9 cellular contexts compared by ENCODE assay signal in the genomic region with DNA sequence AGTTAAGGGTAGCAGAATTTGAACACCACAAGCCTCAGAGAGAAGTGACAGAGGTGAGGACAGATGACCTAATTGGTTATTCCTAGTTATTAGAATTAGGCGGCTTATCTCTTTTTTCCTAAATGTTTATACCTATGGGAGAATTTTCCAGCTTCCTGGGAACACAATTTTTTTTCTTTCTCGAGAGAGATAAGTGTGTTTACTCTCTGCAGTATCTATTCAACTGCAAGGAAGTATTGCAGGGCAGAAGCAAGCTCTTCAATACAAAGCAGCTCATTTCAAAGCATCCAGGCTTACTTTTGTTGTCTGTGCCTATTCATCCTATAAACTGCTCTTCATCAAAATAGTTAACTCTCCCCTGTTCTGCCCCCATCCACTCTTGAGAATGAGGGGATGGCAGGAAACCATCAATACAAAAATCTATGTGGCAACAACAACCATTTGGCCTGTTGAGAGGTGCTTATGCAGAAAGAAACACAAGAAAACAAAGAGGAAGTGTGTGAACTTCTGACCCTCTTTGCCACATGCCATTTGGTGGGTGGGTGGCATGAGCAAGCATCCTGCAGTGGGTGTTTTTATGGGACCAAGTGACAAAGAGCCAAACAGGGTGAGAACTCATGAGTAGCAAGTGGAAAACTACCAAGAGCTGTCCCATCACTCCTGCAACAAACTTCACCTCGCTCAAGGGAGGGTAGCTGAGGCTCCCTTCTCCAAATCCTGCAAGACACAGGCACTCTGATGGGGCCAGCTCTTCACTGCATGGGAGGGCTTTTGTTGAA. TPM values are rescaled to one million over a fixed set of nuclear protein-coding genes. Genes with fewer than 3 reads are reported as not detected.
DNase-seq lines count a peak whose midpoint lies in the region; ATAC-seq lines count a peak whose summit lies in the region.
"Had no signal": no experiment of that assay in that cellular context is flagged by ENCODE, and none has a peak within 500 bp of the region (broad histone marks: within the 10 kb centered on the region; RNA-seq: fewer than 3 reads in every experiment).

No MANE protein-coding gene starts in this region.

- H3K36me3 Mint-ChIP-seq in T-helper 2 cell treated with Interferon-gamma antibody and Interleukin-4, amounts not matched to agents 5 μg/mL and 100 μg/mL, for 36 hours (ENCODE audit: low read depth), result peaks cover 7% of the 10 kb centered on the region

- H3K9me3 Mint-ChIP-seq in T-helper 2 cell treated with Interferon-gamma antibody and Interleukin-4, amounts not matched to agents 5 μg/mL and 100 μg/mL, for 36 hours, result peaks cover 13% of the 10 kb centered on the region

- peak; percentile 59 for ATAC-seq in left colon
- ATAC-seq in GM21360 (IDR thresholded peaks at IDR 0.05; ENCODE audit: unreplicated experiment), result no peak
- no peak for ATAC-seq in GM18519 (IDR thresholded peaks at IDR 0.05; ENCODE audit: low FRiP score, unreplicated experiment)

- no peak overlapping the region for H3K4me3 Mint-ChIP-seq in T-helper 2 cell treated with Interferon-gamma antibody and Interleukin-4, amounts not matched to agents 5 μg/mL and 100 μg/mL, for 36 hours

- peak; percentile 31 for DNase-seq in stimulated activated naive CD4-positive, alpha-beta T cell treated with Interleukin-2 at 50 U/mL for 16 hours (lab: John Stamatoyannopoulos, UW)
- no peak for DNase-seq in stimulated activated naive CD4-positive, alpha-beta T cell (lab: John Stamatoyannopoulos, UW)
- peak; percentile 65 for DNase-seq in T-helper 2 cell treated with Interferon-gamma antibody and Interleukin-4, amounts not matched to agents 5 μg/mL and 100 μg/mL, for 36 hours (ENCODE audit: low spot score)
- DNase-seq in left colon (no peak), NCI-H2171 treated with DMSO at 0.1 percent for 48 hours (lab: John Stamatoyannopoulos, UW) (no peak), DMS79 treated with DMSO at 0.1 percent for 48 hours (lab: John Stamatoyannopoulos, UW) (no peak)
- DNase-seq: MM.1S had no signal

- H3K27ac Mint-ChIP-seq in T-helper 2 cell treated with Interferon-gamma antibody and Interleukin-4, amounts not matched to agents 5 μg/mL and 100 μg/mL, for 36 hours, result peak overlapping the region; percentile 19

- intact Hi-C loops in left colon (cut with DNase I, micrococcal nuclease), result no loop called here

- peaks cover 29% of the 10 kb centered on the region for H3K4me1 Mint-ChIP-seq in T-helper 2 cell treated with Interferon-gamma antibody and Interleukin-4, amounts not matched to agents 5 μg/mL and 100 μg/mL, for 36 hours (ENCODE audit: low read depth)

- H3K27me3 Mint-ChIP-seq in T-helper 2 cell treated with Interferon-gamma antibody and Interleukin-4, amounts not matched to agents 5 μg/mL and 100 μg/mL, for 36 hours (ENCODE audit: low read depth), result no peaks in the 10 kb centered on the region

RNA-seq across cellular contexts. Expression of gene MRPS6, which starts 50.6 kb away (rescaled TPM):
- total RNA-seq in left colon, result 10 to 100 TPM; 42.3 to 54.7 TPM

RNA-seq across cellular contexts. Expression of gene SLC5A3, which starts 50.6 kb away (rescaled TPM):
- total RNA-seq in left colon, result 10 to 100 TPM; 14.6 to 19.2 TPM

Comparison
In these comparisons a context has a peak if more than half of its experiments do, and no peak if none do; other contexts are left out.
1. DNase-seq: peak in stimulated activated naive CD4-positive, alpha-beta T cell treated with Interleukin-2 at 50 U/mL for 16 hours (single experiment) and T-helper 2 cell treated with Interferon-gamma antibody and Interleukin-4, amounts not matched to agents 5 μg/mL and 100 μg/mL, for 36 hours (single experiment); none in stimulated activated naive CD4-positive, alpha-beta T cell (0 of 6), left colon (0 of 2), NCI-H2171 treated with DMSO at 0.1 percent for 48 hours (single experiment) and DMS79 treated with DMSO at 0.1 percent for 48 hours (single experiment).